In genomic region chr10:59175538-59176240, GRCh38 we compare ENCODE assay signal across 11 cellular contexts. TPM values are rescaled to one million over a fixed set of nuclear protein-coding genes. Genes with fewer than 3 reads are reported as not detected.
DNase-seq lines count a peak whose midpoint lies in the region; ATAC-seq and TF ChIP-seq lines count a peak whose summit lies in the region.
"Had no signal": no experiment of that assay in that cellular context is flagged by ENCODE, and none has a peak within 500 bp of the region (broad histone marks: within the 10 kb centered on the region; RNA-seq: fewer than 3 reads in every experiment).

No MANE protein-coding gene starts in this region.

- no peak overlapping the region for H3K27ac ChIP-seq in gastroesophageal sphincter
- no peak overlapping the region for H3K27ac ChIP-seq in naive thymus-derived CD4-positive, alpha-beta T cell (ENCODE audit: low read depth, low read length)
- H3K27ac ChIP-seq in CD4-positive, alpha-beta memory T cell (ENCODE audit: low read depth, low read length) = no peak overlapping the region
- H3K27ac ChIP-seq: thyroid gland had no signal

- ATAC-seq in gastroesophageal sphincter (no peak), left colon (no peak)
- no peak for ATAC-seq in naive thymus-derived CD4-positive, alpha-beta T cell
- ATAC-seq: K562 had no signal

- TF ChIP-seq EP300 in gastroesophageal sphincter (IDR thresholded peaks at IDR 0.05) = no peak

- POLR2A ChIA-PET in naive thymus-derived CD4-positive, alpha-beta T cell (lab: Charles Lee) = no interaction called here
- POLR2A ChIA-PET in CD4-positive, alpha-beta memory T cell (lab: Charles Lee; ENCODE audit: partially characterized antibody) = no interaction called here

- H3K4me1 Mint-ChIP-seq in naive thymus-derived CD4-positive, alpha-beta T cell = peaks cover 0 to 5% (median 3%) of the 10 kb centered on the region in 7 donors
- H3K4me1 Mint-ChIP-seq in CD4-positive, alpha-beta memory T cell = peaks cover 0 to 5% (median 2%) of the 10 kb centered on the region in 4 donors

- no peaks in the 10 kb centered on the region for H3K36me3 ChIP-seq in gastroesophageal sphincter
- H3K36me3 ChIP-seq in naive thymus-derived CD4-positive, alpha-beta T cell (ENCODE audit: control insufficient read depth in 2 of 3, insufficient read depth in 3 of 3, low read length in 3 of 3) = no peaks in the 10 kb centered on the region
- no peaks in the 10 kb centered on the region for H3K36me3 ChIP-seq in CD4-positive, alpha-beta memory T cell (ENCODE audit: insufficient read depth, low read length)
- H3K36me3 ChIP-seq: thyroid gland had no signal

- peaks cover 12 to 28% (median 27%) of the 10 kb centered on the region in 5 donors for H3K27me3 Mint-ChIP-seq in naive thymus-derived CD4-positive, alpha-beta T cell
- H3K27me3 Mint-ChIP-seq in CD4-positive, alpha-beta memory T cell = peaks cover 6 to 14% of the 10 kb centered on the region in 2 donors

- no peak for TF ChIP-seq CTCF in gastroesophageal sphincter (IDR thresholded peaks at IDR 0.05)

- DNase-seq in Daoy (ENCODE audit: low read depth) = peak; percentile 0
- DNase-seq in NCI-H524 treated with DMSO at 0.1 percent for 48 hours (lab: John Stamatoyannopoulos, UW) = peak; percentile 5
- peak; percentile 62 for DNase-seq in posterior vena cava (ENCODE audit: low spot score)
- no peak for DNase-seq in activated naive CD4-positive, alpha-beta T cell treated with Interleukin-2 at 50 U/mL for 16 hours
- no peak for DNase-seq in naive thymus-derived CD4-positive, alpha-beta T cell
- DNase-seq in CD4-positive, alpha-beta memory T cell = no peak
- DNase-seq in left colon = no peak

- no peak for TF ChIP-seq POLR2A in gastroesophageal sphincter (IDR thresholded peaks at IDR 0.05)

- H3K4me3 ChIP-seq in gastroesophageal sphincter = peak overlapping the region; percentile 2 to 53
- H3K4me3 ChIP-seq in naive thymus-derived CD4-positive, alpha-beta T cell (ENCODE audit: low read length) = no peak overlapping the region
- no peak overlapping the region for H3K4me3 ChIP-seq in CD4-positive, alpha-beta memory T cell (ENCODE audit: low read length in 2 of 2)
- H3K4me3 ChIP-seq: K562, lung had no signal

- peaks cover 0 to 16% (median 6%) of the 10 kb centered on the region in 11 donors for H3K9me3 Mint-ChIP-seq in naive thymus-derived CD4-positive, alpha-beta T cell
- H3K9me3 Mint-ChIP-seq in CD4-positive, alpha-beta memory T cell = peaks cover 0 to 9% (median 6%) of the 10 kb centered on the region in 8 donors

- H3K36me3 Mint-ChIP-seq in naive thymus-derived CD4-positive, alpha-beta T cell = peaks cover 0 to 4% (median 0%) of the 10 kb centered on the region in 5 donors
- H3K36me3 Mint-ChIP-seq in CD4-positive, alpha-beta memory T cell = no peaks in the 10 kb centered on the region

- no peaks in the 10 kb centered on the region for H3K9me3 ChIP-seq in gastroesophageal sphincter
- H3K9me3 ChIP-seq in naive thymus-derived CD4-positive, alpha-beta T cell (ENCODE audit: control insufficient read depth in 2 of 3, low read length in 3 of 3) = no peaks in the 10 kb centered on the region
- no peaks in the 10 kb centered on the region for H3K9me3 ChIP-seq in CD4-positive, alpha-beta memory T cell (ENCODE audit: control insufficient read depth in 1 of 2, low read length in 2 of 2)
- H3K9me3 ChIP-seq: thyroid gland had no signal

- no peak overlapping the region for H3K4me3 Mint-ChIP-seq in naive thymus-derived CD4-positive, alpha-beta T cell
- H3K4me3 Mint-ChIP-seq in CD4-positive, alpha-beta memory T cell = no peak overlapping the region

- no peak overlapping the region for H3K27ac Mint-ChIP-seq in naive thymus-derived CD4-positive, alpha-beta T cell
- H3K27ac Mint-ChIP-seq in CD4-positive, alpha-beta memory T cell = no peak overlapping the region

- H3K27me3 ChIP-seq in gastroesophageal sphincter = peaks cover 52% of the 10 kb centered on the region
- no peaks in the 10 kb centered on the region for H3K27me3 ChIP-seq in naive thymus-derived CD4-positive, alpha-beta T cell (ENCODE audit: control insufficient read depth in 2 of 2, insufficient read depth in 2 of 2, low read length in 2 of 2)
- H3K27me3 ChIP-seq in CD4-positive, alpha-beta memory T cell (ENCODE audit: insufficient read depth, low read length) = no peaks in the 10 kb centered on the region

- H3K4me1 ChIP-seq in gastroesophageal sphincter = peaks cover 0 to 21% (median 7%) of the 10 kb centered on the region in 3 donors
- H3K4me1 ChIP-seq in naive thymus-derived CD4-positive, alpha-beta T cell (ENCODE audit: control insufficient read depth in 2 of 2, insufficient read depth in 2 of 2, low read length in 2 of 2) = no peaks in the 10 kb centered on the region
- no peaks in the 10 kb centered on the region for H3K4me1 ChIP-seq in CD4-positive, alpha-beta memory T cell (ENCODE audit: insufficient read depth, low read length)

- intact Hi-C loops in posterior vena cava (cut with DNase I) = loop anchor here in 1 of 2 donors (10.0 kb wide), 1 partner anchor 221 kb away; no protein-coding TSS in a partner anchor
- intact Hi-C loops in naive thymus-derived CD4-positive, alpha-beta T cell (cut with micrococcal nuclease) = no loop called here
- intact Hi-C loops in CD4-positive, alpha-beta memory T cell (cut with micrococcal nuclease) = no loop called here
- intact Hi-C loops in left colon (cut with DNase I, micrococcal nuclease) = no loop called here

- CTCF ChIA-PET in naive thymus-derived CD4-positive, alpha-beta T cell (lab: Charles Lee) = no interaction called here
- CTCF ChIA-PET in CD4-positive, alpha-beta memory T cell (lab: Charles Lee; ENCODE audit: partially characterized antibody) = no interaction called here

- WGBS in gastroesophageal sphincter (ENCODE audit: low coverage in 1 of 2), 2 donors = 19 to 35% methylated on average over 8 to 11 of the region's 26 CpGs

RNA-seq across cellular contexts. Expression of gene PHYHIPL, which starts 0.8 kb away (rescaled TPM):
- total RNA-seq in Daoy (2014; rRNA removed; shearing (Covaris generic)) = not detected in 2 replicates
- total RNA-seq in gastroesophageal sphincter (1 to 10 TPM in 2 of 4 donors, under 1 TPM in 2; 0.39 to 1.7 (median 1.0) TPM), posterior vena cava (under 1 TPM; 0.10 to 0.51 TPM), left colon (under 1 TPM; 0.27 to 0.45 TPM)
- total RNA-seq in naive thymus-derived CD4-positive, alpha-beta T cell = not detected
- not detected for polyA plus RNA-seq in naive thymus-derived CD4-positive, alpha-beta T cell
- not detected for total RNA-seq in CD4-positive, alpha-beta memory T cell
- polyA plus RNA-seq in CD4-positive, alpha-beta memory T cell = not detected
- total RNA-seq: K562 had no signal
- polyA plus RNA-seq: K562 had no signal

Comparison
In these comparisons a context has a peak if more than half of its experiments do, and no peak if none do; other contexts are left out.
1. DNase-seq: peak in Daoy (single experiment), NCI-H524 treated with DMSO at 0.1 percent for 48 hours (single experiment) and posterior vena cava (single experiment); none in activated naive CD4-positive, alpha-beta T cell treated with Interleukin-2 at 50 U/mL for 16 hours (single experiment), naive thymus-derived CD4-positive, alpha-beta T cell (0 of 9), CD4-positive, alpha-beta memory T cell (0 of 5) and left colon (0 of 2).
2. H3K4me3 ChIP-seq: peak in gastroesophageal sphincter (2 of 2); none in naive thymus-derived CD4-positive, alpha-beta T cell (single experiment) and CD4-positive, alpha-beta memory T cell (0 of 2).